In the genomic region with DNA sequence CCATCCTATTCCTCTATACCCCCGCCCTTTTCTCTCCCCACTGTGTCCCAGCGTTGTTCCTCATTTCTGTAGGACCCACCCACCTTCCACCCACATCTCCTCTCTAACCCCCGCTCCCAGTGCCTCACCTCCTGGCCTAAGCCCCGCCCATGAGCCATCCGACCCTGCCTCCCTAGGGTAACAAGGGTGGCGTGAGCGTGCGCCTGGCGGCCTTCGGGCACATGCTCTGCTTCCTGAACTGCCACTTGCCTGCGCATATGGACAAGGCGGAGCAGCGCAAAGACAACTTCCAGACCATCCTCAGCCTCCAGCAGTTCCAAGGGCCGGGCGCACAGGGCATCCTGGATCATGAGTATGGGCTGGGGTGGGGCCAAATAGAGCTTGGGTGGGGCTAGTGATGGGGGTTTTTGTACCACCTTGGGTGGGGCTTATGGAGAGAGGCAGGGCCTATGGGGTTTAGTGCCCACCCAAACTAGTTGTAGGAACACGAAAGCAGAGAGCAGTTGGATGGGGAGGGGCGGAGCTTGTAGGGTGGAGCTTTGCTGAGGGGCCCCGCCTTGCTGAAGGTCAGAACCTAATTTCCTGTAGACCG, we compare ENCODE assay signal across 19 cellular contexts. TPM values are rescaled to one million over a fixed set of nuclear protein-coding genes. Genes with fewer than 3 reads are reported as not detected.
DNase-seq lines count a peak whose midpoint lies in the region; ATAC-seq and TF ChIP-seq lines count a peak whose summit lies in the region.
"Had no signal": no experiment of that assay in that cellular context is flagged by ENCODE, and none has a peak within 500 bp of the region (broad histone marks: within the 10 kb centered on the region; RNA-seq: fewer than 3 reads in every experiment).

No MANE protein-coding gene starts in this region.

- intact Hi-C loops in activated B cell treated with CpG ODN at 0.5 μM for 24 hours (cut with micrococcal nuclease) = no loop called here

- H3K27me3 Mint-ChIP-seq in activated B cell treated with CpG ODN at 0.5 μM for 24 hours = peaks cover 9% of the 10 kb centered on the region

- POLR2A ChIA-PET in activated B cell treated with CpG ODN at 0.5 μM for 24 hours (lab: Charles Lee) = no interaction called here

- DNase-seq in HL-60 (ENCODE audit: low read depth in 1 of 2, low spot score in 1 of 2) (peak; percentile 13 to 64), activated B cell treated with CpG ODN at 0.5 μM for 24 hours (no peak), islet precursor cell (peak; percentile 79), RPMI8226 (no peak), NCI-H2171 (lab: John Stamatoyannopoulos, UW) (no peak)
- DNase-seq: activated effector memory CD4-positive, alpha-beta T cell treated with Interleukin-2 at 50 U/mL for 16 hours; CD8-positive, alpha-beta memory T cell; central memory CD4-positive, alpha-beta T cell; effector memory CD4-positive, alpha-beta T cell; NCI-H1092 treated with DMSO at 0.1 percent for 48 hours; NCI-H82; tibial artery had no signal

- H3K36me3 Mint-ChIP-seq in activated B cell treated with CpG ODN at 0.5 μM for 24 hours (ENCODE audit: low read depth) = no peaks in the 10 kb centered on the region
- H3K36me3 Mint-ChIP-seq: CD8-positive, alpha-beta memory T cell; IgD-negative memory B cell had no signal

- CTCF ChIA-PET in activated B cell treated with CpG ODN at 0.5 μM for 24 hours (lab: Charles Lee) = no interaction called here

- no peak overlapping the region for H3K4me3 ChIP-seq in HL-60 (replicated peaks; ENCODE audit: insufficient read depth, low read length)
- H3K4me3 ChIP-seq: hepatocyte, left lung, tibial artery had no signal

- TF ChIP-seq CTCF in 22Rv1 (IDR thresholded peaks at IDR 0.05) (no peak), HL-60 (IDR thresholded peaks at IDR 0.05; ENCODE audit: insufficient read depth, low read length) (no peak), activated B cell treated with CpG ODN at 0.5 μM for 24 hours (IDR thresholded peaks at IDR 0.05) (no peak)

- H3K27ac Mint-ChIP-seq in activated B cell treated with CpG ODN at 0.5 μM for 24 hours = no peak overlapping the region
- H3K27ac Mint-ChIP-seq: CD8-positive, alpha-beta memory T cell; IgD-negative memory B cell had no signal

- H3K9me3 Mint-ChIP-seq in activated B cell treated with CpG ODN at 0.5 μM for 24 hours = no peaks in the 10 kb centered on the region
- H3K9me3 Mint-ChIP-seq: CD8-positive, alpha-beta memory T cell; IgD-negative memory B cell had no signal

- peak overlapping the region; percentile 9 for H3K4me3 Mint-ChIP-seq in activated B cell treated with CpG ODN at 0.5 μM for 24 hours
- H3K4me3 Mint-ChIP-seq: CD8-positive, alpha-beta memory T cell had no signal

- H3K27me3 ChIP-seq in HL-60 (ENCODE audit: insufficient read depth, poor library complexity, severe bottlenecking) = no peaks in the 10 kb centered on the region
- H3K27me3 ChIP-seq: hepatocyte, left lung, tibial artery had no signal

- peaks cover 4% of the 10 kb centered on the region for H3K4me1 Mint-ChIP-seq in activated B cell treated with CpG ODN at 0.5 μM for 24 hours
- H3K4me1 Mint-ChIP-seq: CD8-positive, alpha-beta memory T cell had no signal

- H3K27ac ChIP-seq in 22Rv1 (peak overlapping the region; percentile 84), HL-60 (replicated peaks) (no peak overlapping the region)
- H3K27ac ChIP-seq: hepatocyte, left lung, tibial artery had no signal

- ATAC-seq in activated B cell treated with CpG ODN at 0.5 μM for 24 hours (ENCODE audit: low read depth) (peak; percentile 25), GM21367 (IDR thresholded peaks at IDR 0.05; ENCODE audit: unreplicated experiment) (no peak)
- ATAC-seq in activated CD4-positive, CD25-positive, alpha-beta regulatory T cell treated with anti-CD3 and anti-CD28 coated beads, Interleukin-2, amount 50 U/mL, for 24 hours = no peak
- ATAC-seq: left lung had no signal

RNA-seq across cellular contexts. Expression of gene INPP5J, which starts 4.5 kb away (rescaled TPM):
- 0.12 and 0.16 TPM in 2 replicates for total RNA-seq in activated B cell treated with CpG ODN at 0.5 μM for 24 hours
- total RNA-seq: skeletal muscle tissue had no signal

RNA-seq across cellular contexts. Expression of gene PLA2G3, which starts 13.0 kb away (rescaled TPM):
- total RNA-seq in activated B cell treated with CpG ODN at 0.5 μM for 24 hours = not detected in 2 replicates
- total RNA-seq: CD8-positive, alpha-beta memory T cell; skeletal muscle tissue had no signal

RNA-seq across cellular contexts. Expression of gene SELENOM, which starts 19.9 kb away (rescaled TPM):
- 9.0 and 9.5 TPM in 2 replicates for total RNA-seq in activated B cell treated with CpG ODN at 0.5 μM for 24 hours

RNA-seq across cellular contexts. Expression of gene RNF185, which starts 32.7 kb away (rescaled TPM):
- 19.0 and 20.7 TPM in 2 replicates for total RNA-seq in activated B cell treated with CpG ODN at 0.5 μM for 24 hours

RNA-seq across cellular contexts. Expression of gene SMTN, which starts 46.2 kb away (rescaled TPM):
- 2.8 and 3.1 TPM in 2 replicates for total RNA-seq in activated B cell treated with CpG ODN at 0.5 μM for 24 hours

Comparison
In these comparisons a context has a peak if more than half of its experiments do, and no peak if none do; other contexts are left out.
1. DNase-seq: peak in HL-60 (2 of 2) and islet precursor cell (single experiment); none in activated B cell treated with CpG ODN at 0.5 μM for 24 hours (single experiment), RPMI8226 (single experiment) and NCI-H2171 (single experiment).